In genomic region chr17:28854457-28855382, GRCh38 we compare ENCODE assay signal across 8 cellular contexts. TPM values are rescaled to one million over a fixed set of nuclear protein-coding genes. Genes with fewer than 3 reads are reported as not detected.
DNase-seq lines count a peak whose midpoint lies in the region; ATAC-seq and TF ChIP-seq lines count a peak whose summit lies in the region.

ERAL1 (plus strand) TSS chr17:28855016; CDS start chr17:28855035, 19 bp downstream.

- no peaks in the 10 kb centered on the region; the same call in 1 of the 2 replicates for H3K36me3 ChIP-seq in BE2C
- peaks cover 0 to 38% of the 10 kb centered on the region in 2 donors for H3K36me3 ChIP-seq in left lung

- H3K4me1 ChIP-seq in BE2C, result no peaks in the 10 kb centered on the region
- H3K4me1 ChIP-seq in left lung, result peaks cover 6 to 19% of the 10 kb centered on the region in 2 donors

- peak within 1 kb of the TSS; percentile 84 for H3K4me3 ChIP-seq in BE2C (ENCODE audit: low read depth, low read length)
- peak within 1 kb of the TSS; percentile 65 to 71 for H3K4me3 ChIP-seq in left lung

- H3K27me3 ChIP-seq in BE2C (no peaks in the 10 kb centered on the region), left lung (no peaks in the 10 kb centered on the region)

- TF ChIP-seq CTCF in BE2C (IDR thresholded peaks at IDR 0.05; ENCODE audit: low read depth, low read length) (no peak), left lung (IDR thresholded peaks at IDR 0.05) (no peak)

- DNase-seq in BE2C, result peak; percentile 77
- DNase-seq in GM19240 (ENCODE audit: insufficient read length, low spot score), result peak; percentile 94
- DNase-seq in NCI-H748 (lab: John Stamatoyannopoulos, UW; ENCODE audit: unreplicated experiment), result peak; percentile 93
- DNase-seq in activated CD4-positive, alpha-beta T cell treated with anti-CD3 and anti-CD28 coated beads, Interleukin-2, amount 50 U/mL, for 4 hours, result peak; percentile 77 to 80
- peak; percentile 91 for DNase-seq in dermis blood vessel endothelial cell
- peak; percentile 92 to 93 for DNase-seq in left lung
- DNase-seq in stimulated activated CD4-positive, alpha-beta T cell treated with anti-CD3 and anti-CD28 coated beads, Interleukin-2, amount 100 ng/mL, for 48 hours, result peak; percentile 77

- intact Hi-C loops in left lung (cut with DNase I), result no loop called here

- peak; percentile 78 for ATAC-seq in HG03469 (IDR thresholded peaks at IDR 0.05; ENCODE audit: unreplicated experiment)
- peak; percentile 100 for ATAC-seq in left lung

- H3K9me3 ChIP-seq in BE2C, result no peaks in the 10 kb centered on the region
- no peaks in the 10 kb centered on the region for H3K9me3 ChIP-seq in left lung

- H3K27ac ChIP-seq in left lung, result peak within 1 kb of the TSS; percentile 70 to 73

RNA-seq across cellular contexts. Expression of gene ERAL1, which starts in this region (rescaled TPM):
- polyA plus RNA-seq in BE2C (2012; ENCODE audit: insufficient read depth, insufficient read length, low read depth), result 47.0 TPM
- total RNA-seq in dermis blood vessel endothelial cell (37.8 and 49.1 TPM in 2 replicates), left lung (10 to 100 TPM; 30.0 to 33.4 TPM)

Comparison
In these comparisons a context has a peak if more than half of its experiments do, and no peak if none do; other contexts are left out.
1. Peak in every context shown above with its lines: DNase-seq, ATAC-seq, H3K4me3 ChIP-seq and H3K27ac ChIP-seq.